20 cellular contexts compared by ENCODE assay signal in the genomic region with DNA sequence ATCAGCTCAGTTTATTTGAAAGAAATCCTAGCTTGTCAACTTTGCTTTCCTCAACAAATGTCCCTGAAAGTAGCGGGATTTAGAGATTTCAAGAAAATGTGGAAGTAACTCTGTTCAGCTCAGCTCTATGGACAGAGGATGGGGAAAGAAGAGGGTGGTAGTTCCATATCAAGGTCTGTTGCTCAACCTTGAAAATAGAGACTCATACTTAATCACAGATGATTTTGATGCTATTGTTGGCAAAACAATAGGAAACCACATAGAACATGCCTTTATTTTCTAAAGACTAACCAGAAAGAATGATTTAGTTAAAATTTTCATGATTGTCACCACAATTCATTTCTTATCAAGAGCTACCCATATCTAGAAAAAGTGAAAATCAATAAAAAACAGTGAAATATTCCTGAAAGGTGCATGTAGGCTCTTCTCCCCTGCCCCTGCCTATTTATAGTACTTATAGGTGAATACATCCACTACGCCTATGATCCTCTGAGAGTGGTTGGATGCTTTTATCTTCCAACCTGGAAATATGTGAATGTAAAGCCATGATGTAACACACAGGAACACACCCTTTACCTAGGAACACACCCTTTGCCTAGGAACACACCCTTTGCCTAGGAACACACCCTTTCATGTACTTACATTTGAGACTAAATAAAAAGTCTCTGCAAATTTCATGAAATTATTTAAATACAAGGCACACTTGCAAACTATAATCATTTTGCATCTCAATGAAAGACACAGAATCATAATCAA.
DNase-seq lines count a peak whose midpoint lies in the region; ATAC-seq and TF ChIP-seq lines count a peak whose summit lies in the region.
"Had no signal": no experiment of that assay in that cellular context is flagged by ENCODE, and none has a peak within 500 bp of the region (broad histone marks: within the 10 kb centered on the region; RNA-seq: fewer than 3 reads in every experiment).

No MANE protein-coding gene starts in this region.

- H3K27ac ChIP-seq in Karpas-422 (ENCODE audit: low read length) = peak overlapping the region; percentile 77
- H3K27ac ChIP-seq in PC-3 (ENCODE audit: low read length) = peak overlapping the region; percentile 94
- H3K27ac ChIP-seq in brain microvascular endothelial cell = no peak overlapping the region
- H3K27ac ChIP-seq: heart left ventricle, Peyer's patch, prostate gland, thoracic aorta had no signal

- DNase-seq in Caki2 (ENCODE audit: low read depth) = peak; percentile 40
- no peak for DNase-seq in Karpas-422
- peak; percentile 54 for DNase-seq in PC-3
- DNase-seq in fibroblast of the aortic adventitia (ENCODE audit: low read depth) = peak; percentile 69
- DNase-seq in AG08396 (ENCODE audit: low spot score) = no peak
- no peak for DNase-seq in activated T-cell treated with anti-CD3 and anti-CD28 coated beads, Interleukin-2, amount 50 U/mL, for 72 hours
- DNase-seq in putamen (ENCODE audit: low spot score) = no peak
- DNase-seq in brain microvascular endothelial cell = no peak
- DNase-seq: activated CD4-positive, alpha-beta T cell treated with anti-CD3 and anti-CD28 coated beads, Interleukin-2, amount 10 ng/mL, durations not matched to agents 24 days and 14 days; activated T-cell treated with anti-CD3 and anti-CD28 coated beads, Interleukin-2, amount 50 U/mL, for 1 hour; heart left ventricle; mesendoderm; NCI-H1092; Peyer's patch had no signal

- no peak overlapping the region for H3K27ac Mint-ChIP-seq in activated T-cell treated with anti-CD3 and anti-CD28 coated beads, Interleukin-2, amount 50 U/mL, for 72 hours
- H3K27ac Mint-ChIP-seq: activated CD4-positive, alpha-beta T cell treated with anti-CD3 and anti-CD28 coated beads, Interleukin-2, amount 10 ng/mL, durations not matched to agents 24 days and 14 days; activated naive CD4-positive, alpha-beta T cell treated with anti-CD3 and anti-CD28 coated beads, Interleukin-2, amount 50 U/mL, for 24 hours; nephron had no signal

- peaks cover 40% of the 10 kb centered on the region for H3K4me1 ChIP-seq in Karpas-422 (ENCODE audit: low read length)
- peaks cover 34% of the 10 kb centered on the region for H3K4me1 ChIP-seq in PC-3 (ENCODE audit: insufficient read depth, low read length)
- H3K4me1 ChIP-seq: Peyer's patch, prostate gland had no signal

- H3K79me2 ChIP-seq in Karpas-422 (ENCODE audit: low read length) (no peaks in the 10 kb centered on the region), PC-3 (ENCODE audit: low read length) (no peaks in the 10 kb centered on the region)

- no peaks in the 10 kb centered on the region for H3F3A ChIP-seq in PC-3 (ENCODE audit: low read length, unreplicated experiment)

- H3K4me3 Mint-ChIP-seq in activated T-cell treated with anti-CD3 and anti-CD28 coated beads, Interleukin-2, amount 50 U/mL, for 72 hours = no peak overlapping the region
- H3K4me3 Mint-ChIP-seq: activated CD4-positive, alpha-beta T cell treated with anti-CD3 and anti-CD28 coated beads, Interleukin-2, amount 10 ng/mL, durations not matched to agents 24 days and 14 days; activated naive CD4-positive, alpha-beta T cell treated with anti-CD3 and anti-CD28 coated beads, Interleukin-2, amount 50 U/mL, for 24 hours; brain; nephron had no signal

- intact Hi-C loops in PC-3 (cut with micrococcal nuclease) = loop anchor here (5.0 kb wide), 3 partner anchors 66 to 416 kb away; a partner anchor contains a TSS

- H4K20me1 ChIP-seq in Karpas-422 (ENCODE audit: insufficient read depth, low read depth, low read length) (no peaks in the 10 kb centered on the region), PC-3 (ENCODE audit: low read length) (no peaks in the 10 kb centered on the region)

- CTCF ChIA-PET in PC-3 (lab: Charles Lee) = interaction anchor here (0.6 kb wide), 1 partner anchor 95 kb away, joined by 6 read pairs; no protein-coding TSS in a partner anchor

- H3K36me3 ChIP-seq in Karpas-422 (ENCODE audit: insufficient read depth, low read length) (no peaks in the 10 kb centered on the region), PC-3 (ENCODE audit: low read depth, low read length) (no peaks in the 10 kb centered on the region), brain microvascular endothelial cell (replicated peaks) (no peaks in the 10 kb centered on the region)
- H3K36me3 ChIP-seq: heart left ventricle, Peyer's patch, prostate gland, thoracic aorta had no signal

- H3K36me3 Mint-ChIP-seq in activated T-cell treated with anti-CD3 and anti-CD28 coated beads, Interleukin-2, amount 50 U/mL, for 72 hours (ENCODE audit: insufficient read depth in 2 of 2) = no peaks in the 10 kb centered on the region
- H3K36me3 Mint-ChIP-seq: activated naive CD4-positive, alpha-beta T cell treated with anti-CD3 and anti-CD28 coated beads, Interleukin-2, amount 50 U/mL, for 24 hours; brain had no signal

- TF ChIP-seq CTCF in PC-3 (conservative IDR thresholded peaks at IDR 0.05; ENCODE audit: low read depth, low read length) (no peak), fibroblast of the aortic adventitia (IDR thresholded peaks at IDR 0.05; ENCODE audit: insufficient read depth, low read length) (no peak), brain microvascular endothelial cell (IDR thresholded peaks at IDR 0.05; ENCODE audit: low read depth, low read length, missing control alignments) (no peak)

- POLR2A ChIA-PET in PC-3 (lab: Charles Lee; ENCODE audit: unreplicated experiment) = no interaction called here

- peak overlapping the region; percentile 32 for H3K4me2 ChIP-seq in Karpas-422 (ENCODE audit: low read depth, low read length, poor library complexity, severe bottlenecking)
- H3K4me2 ChIP-seq in PC-3 (ENCODE audit: low read length) = peak overlapping the region; percentile 46

- H3K9me3 ChIP-seq in Karpas-422 (ENCODE audit: low read length) (no peaks in the 10 kb centered on the region), PC-3 (ENCODE audit: low read length) (no peaks in the 10 kb centered on the region)
- H3K9me3 ChIP-seq: heart left ventricle, Peyer's patch, prostate gland, thoracic aorta had no signal

- H3K4me3 ChIP-seq in Karpas-422 (ENCODE audit: low read length) (no peak overlapping the region), PC-3 (ENCODE audit: low read length) (no peak overlapping the region), fibroblast of the aortic adventitia (ENCODE audit: low read depth, low read length) (no peak overlapping the region), brain microvascular endothelial cell (ENCODE audit: low read depth, low read length) (no peak overlapping the region)
- H3K4me3 ChIP-seq: heart left ventricle, Peyer's patch, prostate gland, thoracic aorta had no signal

- H3K4me1 Mint-ChIP-seq in activated T-cell treated with anti-CD3 and anti-CD28 coated beads, Interleukin-2, amount 50 U/mL, for 72 hours (ENCODE audit: low read depth) = no peaks in the 10 kb centered on the region
- H3K4me1 Mint-ChIP-seq: activated CD4-positive, alpha-beta T cell treated with anti-CD3 and anti-CD28 coated beads, Interleukin-2, amount 10 ng/mL, durations not matched to agents 24 days and 14 days; activated naive CD4-positive, alpha-beta T cell treated with anti-CD3 and anti-CD28 coated beads, Interleukin-2, amount 50 U/mL, for 24 hours had no signal

- H3K9ac ChIP-seq in Karpas-422 (ENCODE audit: low read length) (no peak overlapping the region), PC-3 (ENCODE audit: low read length) (peak overlapping the region; percentile 84)

- ATAC-seq in PC-3 = peak; percentile 33; the same call in 1 of the 2 replicates
- ATAC-seq in activated T-cell treated with anti-CD3 and anti-CD28 coated beads, Interleukin-2, amount 50 U/mL, for 72 hours (replicated peaks in 1 of 2) = no peak
- ATAC-seq: SK-N-SH treated with all-trans-retinoic acid at 6 μM for 48 hours had no signal

- H3K9me3 Mint-ChIP-seq in activated T-cell treated with anti-CD3 and anti-CD28 coated beads, Interleukin-2, amount 50 U/mL, for 72 hours = no peaks in the 10 kb centered on the region
- H3K9me3 Mint-ChIP-seq: activated CD4-positive, alpha-beta T cell treated with anti-CD3 and anti-CD28 coated beads, Interleukin-2, amount 10 ng/mL, durations not matched to agents 24 days and 14 days; activated naive CD4-positive, alpha-beta T cell treated with anti-CD3 and anti-CD28 coated beads, Interleukin-2, amount 50 U/mL, for 24 hours; brain; nephron had no signal

- H3K9me2 ChIP-seq in Karpas-422 (replicated peaks; ENCODE audit: insufficient read depth, low read length) (no peaks in the 10 kb centered on the region; the same call in 1 of the 2 replicates), PC-3 (replicated peaks; ENCODE audit: low read length) (no peaks in the 10 kb centered on the region)

- H3K27me3 ChIP-seq in Karpas-422 (ENCODE audit: low read length) = no peaks in the 10 kb centered on the region
- no peaks in the 10 kb centered on the region for H3K27me3 ChIP-seq in PC-3 (ENCODE audit: low read length)
- no peaks in the 10 kb centered on the region for H3K27me3 ChIP-seq in brain microvascular endothelial cell (replicated peaks)
- H3K27me3 ChIP-seq: heart left ventricle, Peyer's patch had no signal

- peaks cover 5% of the 10 kb centered on the region for H3K27me3 Mint-ChIP-seq in activated T-cell treated with anti-CD3 and anti-CD28 coated beads, Interleukin-2, amount 50 U/mL, for 72 hours (ENCODE audit: low read depth)
- H3K27me3 Mint-ChIP-seq: activated CD4-positive, alpha-beta T cell treated with anti-CD3 and anti-CD28 coated beads, Interleukin-2, amount 10 ng/mL, durations not matched to agents 24 days and 14 days had no signal

- H2AFZ ChIP-seq in Karpas-422 (ENCODE audit: low read length) = no peak overlapping the region
- no peak overlapping the region for H2AFZ ChIP-seq in PC-3 (ENCODE audit: low read length)

- in situ Hi-C loops in Caki2 (cut with HindIII; ENCODE audit: low pct_unique_long_range_greater_than_20kb, low sequenced_read_pairs) = no loop called here
- in situ Hi-C loops in brain microvascular endothelial cell (cut with HindIII; ENCODE audit: low pct_ligation_motif_present, low sequenced_read_pairs) = no loop called here

- BruUV-seq in PC-3 (replicated peaks; lab: Mats Ljungman, UMichigan) = TSS peak; percentile 97

Comparison
In these comparisons a context has a peak if more than half of its experiments do, and no peak if none do; other contexts are left out.
1. DNase-seq: peak in Caki2 (single experiment), PC-3 (single experiment) and fibroblast of the aortic adventitia (single experiment); none in Karpas-422 (single experiment), AG08396 (single experiment), activated T-cell treated with anti-CD3 and anti-CD28 coated beads, Interleukin-2, amount 50 U/mL, for 72 hours (0 of 2), putamen (single experiment) and brain microvascular endothelial cell (single experiment).